In the genomic region with DNA sequence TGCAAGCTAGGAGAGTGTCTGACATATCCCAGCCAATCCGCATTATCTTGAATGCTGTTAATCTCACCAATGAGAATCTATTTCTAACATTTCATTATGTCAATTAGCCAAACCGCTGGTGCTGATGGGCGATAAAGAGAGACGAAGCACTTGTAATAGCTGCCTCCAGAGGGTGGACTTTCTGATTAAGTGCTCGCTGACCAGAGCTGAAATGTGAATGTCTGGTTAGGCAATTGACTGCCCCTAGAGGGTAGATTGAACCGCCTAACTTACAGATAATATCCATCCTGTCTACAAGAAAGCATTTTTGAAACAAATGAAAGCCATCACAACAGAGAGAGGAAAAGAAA, we compare ENCODE assay signal across 8 cellular contexts. TPM values are rescaled to one million over a fixed set of nuclear protein-coding genes. Genes with fewer than 3 reads are reported as not detected.
A peak's percentile ranks its signal among the peaks of the same experiment; 100 is the strongest.
DNase-seq lines count a peak whose midpoint lies in the region; ATAC-seq and TF ChIP-seq lines count a peak whose summit lies in the region.

No MANE protein-coding gene starts in this region.

- intact Hi-C loops in adrenal gland (cut with DNase I): loop anchor here in 1 of 2 donors (10.0 kb wide), 1 partner anchor 50 kb away; the partner anchor contains the start of genes GRIN2D and KDELR1
- intact Hi-C loops in left cardiac atrium (cut with DNase I): no loop called here

- 1 to 8% (median 5%) methylated on average over 6 of the region's 6 CpGs for WGBS in adrenal gland, 4 donors

- H3K9me3 ChIP-seq in BLaER1 treated with 17β-estradiol and CSF1 and Interleukin-3, amounts not matched to agents 10 nM and 100 nM (replicated peaks in 1 of 11): no peaks in the 10 kb centered on the region
- H3K9me3 ChIP-seq in adrenal gland (replicated peaks in 1 of 3): no peaks in the 10 kb centered on the region

- peaks cover 32 to 45% (median 34%) of the 10 kb centered on the region in 10 experiments for H3K4me1 ChIP-seq in BLaER1 treated with 17β-estradiol and CSF1 and Interleukin-3, amounts not matched to agents 10 nM and 100 nM
- peaks cover 5 to 20% of the 10 kb centered on the region in 2 donors for H3K4me1 ChIP-seq in adrenal gland (replicated peaks in 1 of 2)

- H3K4me3 ChIP-seq in BLaER1 treated with 17β-estradiol and CSF1 and Interleukin-3, amounts not matched to agents 10 nM and 100 nM: peak overlapping the region; percentile 82 to 98 (median 94)
- H3K4me3 ChIP-seq in adrenal gland: peak overlapping the region in 3 of 4 donors; percentile 66 to 86 (median 72)

- peaks cover 31 to 40% (median 36%) of the 10 kb centered on the region in 11 experiments for H3K36me3 ChIP-seq in BLaER1 treated with 17β-estradiol and CSF1 and Interleukin-3, amounts not matched to agents 10 nM and 100 nM
- peaks cover 0 to 29% of the 10 kb centered on the region in 2 donors for H3K36me3 ChIP-seq in adrenal gland (replicated peaks in 1 of 2)

- peaks cover 0 to 39% (median 11%) of the 10 kb centered on the region in 11 experiments; a peak in 14 of 22 replicates for H4K20me1 ChIP-seq in BLaER1 treated with 17β-estradiol and CSF1 and Interleukin-3, amounts not matched to agents 10 nM and 100 nM

- ATAC-seq in GM18861 (IDR thresholded peaks at IDR 0.05; ENCODE audit: unreplicated experiment): peak; percentile 24
- peak; percentile 10 for ATAC-seq in HG03439 (IDR thresholded peaks at IDR 0.05; ENCODE audit: unreplicated experiment)
- peak; percentile 73 to 83 for ATAC-seq in left cardiac atrium

- peak overlapping the region; percentile 81 to 97 (median 91) for H3K27ac ChIP-seq in BLaER1 treated with 17β-estradiol and CSF1 and Interleukin-3, amounts not matched to agents 10 nM and 100 nM
- H3K27ac ChIP-seq in adrenal gland: peak overlapping the region in 4 of 5 donors; percentile 51 to 91 (median 74)

- TF ChIP-seq CTCF in adrenal gland (IDR thresholded peaks at IDR 0.05): peak; percentile 31 to 66 (median 60)

- no peak for TF ChIP-seq POLR2A in adrenal gland (IDR thresholded peaks at IDR 0.05)

- peak; percentile 96 for DNase-seq in NCI-H69 (lab: John Stamatoyannopoulos, UW)
- DNase-seq in adrenal gland: peak in 5 of 7 donors; percentile 46 to 71 (median 50)
- DNase-seq in left cardiac atrium: no peak
- DNase-seq in pulmonary artery endothelial cell (ENCODE audit: low read depth, low spot score): peak; percentile 86
- DNase-seq in occipital lobe (lab: John Stamatoyannopoulos, UW): no peak

- peaks cover 15 to 39% (median 37%) of the 10 kb centered on the region in 11 experiments for H3K27me3 ChIP-seq in BLaER1 treated with 17β-estradiol and CSF1 and Interleukin-3, amounts not matched to agents 10 nM and 100 nM
- H3K27me3 ChIP-seq in adrenal gland: peaks cover 5% of the 10 kb centered on the region

- H3K4me2 ChIP-seq in BLaER1 treated with 17β-estradiol and CSF1 and Interleukin-3, amounts not matched to agents 10 nM and 100 nM: peak overlapping the region; percentile 80 to 99 (median 93)

- H3K9ac ChIP-seq in BLaER1 treated with 17β-estradiol and CSF1 and Interleukin-3, amounts not matched to agents 10 nM and 100 nM: peak overlapping the region; percentile 83 to 98 (median 91)

RNA-seq across cellular contexts. Expression of gene GRWD1, which starts 0.6 kb away (rescaled TPM):
- 10 to 100 TPM in 7 of 8 donors, 1 to 10 TPM in 1; 8.5 to 48.4 (median 28.2) TPM for total RNA-seq in adrenal gland
- 10 to 100 TPM in 1 of 3 donors, 1 to 10 TPM in 2; 6.6 to 15.7 (median 7.5) TPM for polyA plus RNA-seq in adrenal gland
- 10 to 100 TPM; 18.1 to 24.9 TPM for total RNA-seq in left cardiac atrium
- total RNA-seq in pulmonary artery endothelial cell: 35.5 and 64.0 TPM in 2 replicates
- 9.7 TPM for total RNA-seq in occipital lobe

RNA-seq across cellular contexts. Expression of gene KCNJ14, which starts 10.1 kb away (rescaled TPM):
- under 1 TPM; 0.09 to 0.83 (median 0.43) TPM for total RNA-seq in adrenal gland
- under 1 TPM; 0.16 to 0.56 (median 0.34) TPM for polyA plus RNA-seq in adrenal gland
- under 1 TPM; 0.27 to 0.60 TPM for total RNA-seq in left cardiac atrium
- 0.20 and 0.39 TPM in 2 replicates for total RNA-seq in pulmonary artery endothelial cell
- total RNA-seq in occipital lobe: 0.47 TPM

RNA-seq across cellular contexts. Expression of gene CYTH2, which starts 23.9 kb away (rescaled TPM):
- 10 to 100 TPM; 28.5 to 93.5 (median 54.2) TPM for total RNA-seq in adrenal gland
- polyA plus RNA-seq in adrenal gland: 10 to 100 TPM; 26.3 to 91.7 (median 51.8) TPM
- total RNA-seq in left cardiac atrium: 10 to 100 TPM; 29.0 to 32.5 TPM
- 58.2 and 68.4 TPM in 2 replicates for total RNA-seq in pulmonary artery endothelial cell
- 71.0 TPM for total RNA-seq in occipital lobe

RNA-seq across cellular contexts. Expression of gene GRIN2D, which starts 51.8 kb away (rescaled TPM):
- 1 to 10 TPM in 3 of 8 donors, under 1 TPM in 5; 0.12 to 1.8 (median 0.77) TPM for total RNA-seq in adrenal gland
- 1 to 10 TPM in 1 of 3 donors, under 1 TPM in 2; 0.11 to 1.0 (median 0.64) TPM for polyA plus RNA-seq in adrenal gland
- total RNA-seq in left cardiac atrium: under 1 TPM; 0.39 to 0.47 TPM
- total RNA-seq in pulmonary artery endothelial cell: 0.39 and 0.40 TPM in 2 replicates
- 2.5 TPM for total RNA-seq in occipital lobe

RNA-seq across cellular contexts. Expression of gene KDELR1, which starts 53.9 kb away (rescaled TPM):
- total RNA-seq in adrenal gland (100 to 1,000 TPM in 7 of 8 donors, 10 to 100 TPM in 1; 67.2 to 201 (median 170) TPM), left cardiac atrium (100 to 1,000 TPM in 1 of 2 donors, 10 to 100 TPM in 1; 81.4 to 103 TPM), pulmonary artery endothelial cell (45.6 and 47.8 TPM in 2 replicates), occipital lobe (21.8 TPM)
- 100 to 1,000 TPM; 110 to 146 (median 126) TPM for polyA plus RNA-seq in adrenal gland

Comparison
In these comparisons a context has a peak if more than half of its experiments do, and no peak if none do; other contexts are left out.
1. ATAC-seq: peak in every context shown above with its lines; median percentile 78 in left cardiac atrium; 24 in GM18861; 10 in HG03439.
2. DNase-seq: peak in NCI-H69 (single experiment), adrenal gland (5 of 7) and pulmonary artery endothelial cell (single experiment); none in left cardiac atrium (single experiment) and occipital lobe (single experiment).